22 cellular contexts compared by ENCODE assay signal in the genomic region with DNA sequence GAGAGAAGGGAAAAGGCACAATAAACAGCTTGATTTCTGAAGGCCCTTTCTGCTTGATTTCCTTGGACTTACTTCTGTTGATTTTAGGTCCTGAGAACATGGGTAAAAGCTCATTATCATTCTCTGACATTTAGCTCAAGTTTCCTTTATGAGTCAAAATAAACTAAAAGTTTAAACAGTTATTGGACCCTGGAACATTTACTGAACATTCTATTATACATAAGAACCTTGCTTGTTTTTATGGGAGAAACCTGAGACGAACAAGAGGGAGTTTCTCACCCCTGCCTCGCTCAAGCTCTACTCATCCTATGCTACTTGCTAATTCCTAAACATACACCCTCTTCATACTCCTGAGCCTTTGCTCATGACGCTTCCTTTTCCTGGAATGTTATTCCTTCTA.
DNase-seq lines count a peak whose midpoint lies in the region; ATAC-seq and TF ChIP-seq lines count a peak whose summit lies in the region.
"Had no signal": no experiment of that assay in that cellular context is flagged by ENCODE, and none has a peak within 500 bp of the region (broad histone marks: within the 10 kb centered on the region; RNA-seq: fewer than 3 reads in every experiment).

No MANE protein-coding gene starts in this region.

- TF ChIP-seq CTCF in fibroblast of villous mesenchyme (IDR thresholded peaks at IDR 0.05; ENCODE audit: insufficient read depth, low read depth, low read length), result no peak
- no peak for TF ChIP-seq CTCF in thyroid gland (IDR thresholded peaks at IDR 0.05)

- DNase-seq in DMS53 (lab: John Stamatoyannopoulos, UW) (peak; percentile 31), HEK293T (ENCODE audit: extremely low spot score) (peak; percentile 30), fibroblast of villous mesenchyme (ENCODE audit: low read depth) (peak; percentile 4), thyroid gland (peak in 1 of 2 donors; percentile 3), G401 (ENCODE audit: low spot score) (no peak)
- DNase-seq: DMS153, GDM1, KG1, MG63, NCI-H2029, NCI-H2227 treated with DMSO at 0.1 percent for 48 hours, NCI-H526 treated with DMSO at 0.1 percent for 48 hours, Right ventricle myocardium superior, RPMI8226, T-helper 1 cell had no signal

- H3K27ac ChIP-seq in thyroid gland, result peak overlapping the region; percentile 31 to 59 (median 39)
- H3K27ac ChIP-seq: C4-2B, SJSA1 had no signal

- in situ Hi-C loops in G401 (cut with HindIII; ENCODE audit: low sequenced_read_pairs), result no loop called here

- no peaks in the 10 kb centered on the region for H3K9me3 ChIP-seq in thyroid gland
- H3K9me3 ChIP-seq: HAP-1, MG63, SJSA1 had no signal

- H3K27me3 ChIP-seq in thyroid gland, result no peaks in the 10 kb centered on the region
- H3K27me3 ChIP-seq: MG63, SJSA1 had no signal

- TF ChIP-seq POLR2A in thyroid gland (IDR thresholded peaks at IDR 0.05), result no peak

- CTCF ChIA-PET in HEK293T (lab: Yijun Ruan, JAX), result interaction anchor here (1.2 kb wide), 1 partner anchor 35 kb away, joined by 7 read pairs; no protein-coding TSS in a partner anchor

- H3K4me1 ChIP-seq in thyroid gland, result peaks cover 14 to 23% of the 10 kb centered on the region in 2 donors
- H3K4me1 ChIP-seq: SJSA1 had no signal

- intact Hi-C loops in thyroid gland (cut with DNase I), result no loop called here

- no peaks in the 10 kb centered on the region for H3K36me3 ChIP-seq in thyroid gland
- H3K36me3 ChIP-seq: HAP-1, MG63, SJSA1 had no signal

- WGBS in thyroid gland, 2 donors, result 27 to 31% methylated on average over 3 of the region's 3 CpGs

- ATAC-seq in HG02798 (IDR thresholded peaks at IDR 0.05; ENCODE audit: poor library complexity, unreplicated experiment) (no peak), HG02884 (IDR thresholded peaks at IDR 0.05; ENCODE audit: unreplicated experiment) (no peak)
- ATAC-seq: GM12878, GM23338 had no signal

- POLR2A ChIA-PET in HEK293T (lab: Yijun Ruan, JAX), result no interaction called here

- H3K4me3 ChIP-seq in fibroblast of villous mesenchyme (ENCODE audit: low read depth, low read length) (no peak overlapping the region), thyroid gland (replicated peaks in 1 of 3) (no peak overlapping the region)
- H3K4me3 ChIP-seq: GM12878, GM23338, HAP-1, MG63, SJSA1 had no signal

TF ChIP-seq in HEK293T, 16 proteins besides CTCF, POLR2A, EP300 and RAD21:
- TF ChIP-seq, protein P1, sequence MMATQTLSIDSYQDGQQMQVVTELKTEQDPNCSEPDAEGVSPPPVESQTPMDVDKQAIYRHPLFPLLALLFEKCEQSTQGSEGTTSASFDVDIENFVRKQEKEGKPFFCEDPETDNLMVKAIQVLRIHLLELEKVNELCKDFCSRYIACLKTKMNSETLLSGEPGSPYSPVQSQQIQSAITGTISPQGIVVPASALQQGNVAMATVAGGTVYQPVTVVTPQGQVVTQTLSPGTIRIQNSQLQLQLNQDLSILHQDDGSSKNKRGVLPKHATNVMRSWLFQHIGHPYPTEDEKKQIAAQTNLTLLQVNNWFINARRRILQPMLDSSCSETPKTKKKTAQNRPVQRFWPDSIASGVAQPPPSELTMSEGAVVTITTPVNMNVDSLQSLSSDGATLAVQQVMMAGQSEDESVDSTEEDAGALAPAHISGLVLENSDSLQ (IDR thresholded peaks at IDR 0.05), result 0 out of 2 replicates have a peak, but pooled peaks have one; percentile 45
- TF ChIP-seq CTBP1 (IDR thresholded peaks at IDR 0.05; ENCODE audit: borderline replicate concordance) (0 out of 2 replicates have a peak, but pooled peaks have one; percentile 32), ARNT (IDR thresholded peaks at IDR 0.05) (no peak)
TF ChIP-seq in HEK293T: peak in this region for 2.
